In the genomic region with DNA sequence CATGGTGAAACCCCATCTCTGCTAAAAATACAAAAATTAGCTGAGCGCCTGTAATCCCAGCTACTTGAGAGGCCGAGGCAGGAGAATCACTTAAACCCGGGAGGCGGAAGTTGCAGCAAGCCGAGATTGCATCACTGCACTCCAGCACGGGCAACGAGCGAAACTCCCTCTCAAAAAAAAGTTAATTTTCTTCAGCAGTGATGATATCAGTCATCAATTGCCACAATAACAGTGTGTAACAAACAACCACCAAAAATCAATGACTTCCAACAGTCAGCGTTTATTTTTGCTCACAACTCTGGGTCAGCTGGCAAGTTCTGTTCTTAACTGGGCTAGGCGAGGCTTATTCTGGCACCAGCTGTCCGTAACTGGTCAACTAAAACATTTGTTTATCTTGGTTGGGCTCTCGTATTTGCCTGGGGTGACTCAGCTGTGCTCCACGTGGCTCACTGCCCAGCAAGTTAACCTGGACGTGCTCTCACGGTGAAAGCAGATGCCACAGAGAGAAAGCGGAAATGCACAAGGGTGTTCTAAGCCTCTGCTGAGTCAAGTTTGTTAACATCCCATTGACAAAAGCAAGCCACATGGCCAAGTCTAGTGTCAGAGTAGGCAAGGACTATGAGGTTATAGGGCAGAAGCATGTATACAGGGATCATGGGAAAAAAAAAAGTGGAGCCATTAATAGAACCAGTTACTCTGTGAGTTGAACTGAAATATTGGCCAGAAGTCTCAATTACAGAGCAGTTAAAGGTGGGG, we compare ENCODE assay signal across 8 cellular contexts. TPM values are rescaled to one million over a fixed set of nuclear protein-coding genes. Genes with fewer than 3 reads are reported as not detected.
DNase-seq lines count a peak whose midpoint lies in the region; ATAC-seq, FAIRE-seq and TF ChIP-seq lines count a peak whose summit lies in the region.

No MANE protein-coding gene starts in this region.

- H3K4me3 ChIP-seq in small intestine (ENCODE audit: low read depth in 1 of 2, low read length in 2 of 2) = no peak overlapping the region

- no TSS peak for BruUV-seq in Calu3 (replicated peaks; lab: Mats Ljungman, UMichigan)

- TF ChIP-seq CTCF in Calu3 (IDR thresholded peaks at IDR 0.05; ENCODE audit: unreplicated experiment) = no peak

- DNase-seq in Calu3 (peak; percentile 89), NCI-H146 (lab: John Stamatoyannopoulos, UW) (peak; percentile 80), amniotic stem cell (lab: John Stamatoyannopoulos, UW) (peak; percentile 19), hepatic stellate cell (ENCODE audit: low spot score) (peak; percentile 67), small intestine (peak; percentile 89)

- H3K27me3 Mint-ChIP-seq in Calu3 (ENCODE audit: unreplicated experiment) = peaks cover 24% of the 10 kb centered on the region

- H3K27me3 ChIP-seq in small intestine (ENCODE audit: control insufficient read depth in 2 of 2, insufficient read depth in 2 of 2, low read length in 2 of 2) = no peaks in the 10 kb centered on the region

- intact Hi-C loops in Calu3 (cut with micrococcal nuclease; ENCODE audit: unreplicated experiment) = no loop called here

- 6 to 33% (median 24%) methylated on average over 16 of the region's 16 CpGs for WGBS in small intestine, 3 donors

- H3K4me1 ChIP-seq in small intestine (ENCODE audit: control insufficient read depth in 2 of 2, insufficient read depth in 1 of 2, low read depth in 1 of 2, low read length in 1 of 2) = no peaks in the 10 kb centered on the region

- H3K36me3 ChIP-seq in small intestine (ENCODE audit: control insufficient read depth in 2 of 2, insufficient read depth in 2 of 2, low read length in 2 of 2) = no peaks in the 10 kb centered on the region

- no peak for ATAC-seq in HG03520 (IDR thresholded peaks at IDR 0.05; ENCODE audit: unreplicated experiment)
- ATAC-seq in HG02588 (IDR thresholded peaks at IDR 0.05; ENCODE audit: unreplicated experiment) = no peak
- no peak for ATAC-seq in GM19351 (IDR thresholded peaks at IDR 0.05; ENCODE audit: unreplicated experiment)

- no peaks in the 10 kb centered on the region for H3K36me3 Mint-ChIP-seq in Calu3 (ENCODE audit: insufficient read depth, unreplicated experiment)

- H3K4me1 Mint-ChIP-seq in Calu3 (ENCODE audit: low read depth, unreplicated experiment) = peaks cover 18% of the 10 kb centered on the region

- no peaks in the 10 kb centered on the region for H3K9me3 ChIP-seq in small intestine (ENCODE audit: control insufficient read depth, low read depth)

- H3K4me3 Mint-ChIP-seq in Calu3 (ENCODE audit: low read depth, unreplicated experiment) = peak overlapping the region; percentile 32

- no peaks in the 10 kb centered on the region for H3K9me3 Mint-ChIP-seq in Calu3 (ENCODE audit: low read depth, unreplicated experiment)

- CTCF ChIA-PET in Calu3 (lab: Charles Lee) = interaction anchor here (0.6 to 1.6 kb wide), 7 partner anchors 18 to 162 kb away, joined by 3 to 5 read pairs (median 3); a partner anchor contains a TSS

- H3K27ac ChIP-seq in small intestine (ENCODE audit: low read depth in 1 of 2, low read length in 1 of 2) = peak overlapping the region; percentile 42 to 83

- peak overlapping the region; percentile 86 for H3K27ac Mint-ChIP-seq in Calu3 (ENCODE audit: unreplicated experiment)

- FAIRE-seq in small intestine (lab: Jason Lieb, UNC) = no peak

RNA-seq across cellular contexts. Expression of a gene that starts 52.1 kb away (rescaled TPM):
- total RNA-seq in Calu3 (2022) = not detected in 2 replicates
- not detected for polyA plus RNA-seq in small intestine

RNA-seq across cellular contexts. Expression of a gene that starts 58.1 kb away (rescaled TPM):
- total RNA-seq in Calu3 (2022) = 63.1 and 67.4 TPM in 2 replicates
- polyA plus RNA-seq in small intestine = 10 to 100 TPM in 2 of 3 donors, 1 to 10 TPM in 1; 7.0 to 18.0 (median 11.4) TPM

Comparison
In these comparisons a context has a peak if more than half of its experiments do, and no peak if none do; other contexts are left out.
1. DNase-seq: peak in every context shown above with its lines; median percentile 89 in Calu3; 89 in small intestine; 80 in NCI-H146; 67 in hepatic stellate cell; 19 in amniotic stem cell.